Comparison of ENCODE assay signal across 9 cellular contexts in the genomic region with DNA sequence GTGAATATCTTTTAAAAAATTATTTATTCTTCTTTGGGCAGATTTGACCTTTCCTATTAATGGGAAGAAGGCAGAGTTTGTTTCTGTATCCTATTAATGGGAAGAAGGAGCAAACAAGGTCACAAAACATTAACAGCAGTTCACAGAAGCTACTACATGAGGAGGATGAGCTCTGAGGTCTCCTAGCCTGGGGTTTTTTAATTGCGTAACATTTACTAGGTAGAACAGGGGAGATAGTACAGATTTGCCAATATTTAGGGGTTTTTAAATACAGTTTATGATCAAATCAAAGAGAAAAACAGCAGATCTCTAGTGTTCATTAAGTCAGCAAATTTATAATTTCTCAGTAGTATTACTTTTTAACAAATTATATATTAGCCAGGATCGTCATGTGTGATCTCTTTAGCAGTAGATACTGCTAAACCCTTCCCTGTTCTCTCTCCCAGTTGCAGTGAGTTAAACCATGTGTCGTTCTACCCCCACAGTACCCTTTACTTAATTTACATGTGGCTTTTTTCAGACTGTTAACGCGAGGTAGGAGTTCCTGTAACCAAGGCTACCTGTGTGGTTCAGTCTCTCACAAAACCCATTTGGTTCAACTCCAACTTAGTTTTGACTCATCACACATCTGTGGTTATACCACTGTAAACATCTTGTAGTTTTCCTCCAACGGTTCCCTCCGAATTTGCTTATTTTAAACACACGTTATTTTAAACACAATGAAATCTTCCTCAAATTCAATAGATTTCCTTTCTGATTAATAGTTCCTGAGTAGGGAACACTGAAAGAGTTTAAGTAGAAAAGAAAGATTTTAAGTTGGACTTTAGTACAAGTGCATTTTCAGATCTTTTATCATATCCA.
A peak's percentile ranks its signal among the peaks of the same experiment; 100 is the strongest.
DNase-seq lines count a peak whose midpoint lies in the region; ATAC-seq and TF ChIP-seq lines count a peak whose summit lies in the region.
"Had no signal": no experiment of that assay in that cellular context is flagged by ENCODE, and none has a peak within 500 bp of the region (broad histone marks: within the 10 kb centered on the region; RNA-seq: fewer than 3 reads in every experiment).

No MANE protein-coding gene starts in this region.

- no peaks in the 10 kb centered on the region for H3K36me3 ChIP-seq in KMS-11 (ENCODE audit: insufficient read depth)

- peak overlapping the region; percentile 99 for H3K27ac ChIP-seq in KMS-11
- H3K27ac ChIP-seq: epithelial cell of prostate had no signal

- DNase-seq in germinal center (ENCODE audit: low spot score) (peak; percentile 39), COLO668 (lab: John Stamatoyannopoulos, UW; ENCODE audit: unreplicated experiment) (no peak), NCI-H128 (lab: John Stamatoyannopoulos, UW; ENCODE audit: unreplicated experiment) (no peak), anterior cingulate cortex (lab: John Stamatoyannopoulos, UW) (no peak)
- no peak for DNase-seq in stimulated activated CD8-positive, alpha-beta memory T cell treated with anti-CD3 and anti-CD28 coated beads, Interleukin-4, amount 100 ng/mL, for 48 hours

- peak overlapping the region; percentile 74 for H3K9ac ChIP-seq in KMS-11

- H4K20me1 ChIP-seq in KMS-11 (ENCODE audit: insufficient read depth): no peaks in the 10 kb centered on the region

- H3K4me1 ChIP-seq in KMS-11 (ENCODE audit: low read depth, poor library complexity, severe bottlenecking): peaks cover 84% of the 10 kb centered on the region

- H3K4me3 ChIP-seq in KMS-11 (IDR thresholded peaks at IDR 0.05; ENCODE audit: insufficient read depth, low read depth, low read length): no peak overlapping the region

- TF ChIP-seq CTCF in KMS-11 (conservative IDR thresholded peaks at IDR 0.05; ENCODE audit: low read depth, low read length): no peak

- peak overlapping the region; percentile 98 for H3K4me2 ChIP-seq in KMS-11

- H3K27me3 ChIP-seq in KMS-11 (ENCODE audit: insufficient read depth, low read depth): no peaks in the 10 kb centered on the region

- ATAC-seq in GM18519 (IDR thresholded peaks at IDR 0.05; ENCODE audit: low FRiP score, unreplicated experiment): peak; percentile 97
- ATAC-seq in GM21737 (IDR thresholded peaks at IDR 0.05; ENCODE audit: unreplicated experiment): peak; percentile 98

- peak overlapping the region; percentile 27; the same call in 1 of the 2 replicates for H2AFZ ChIP-seq in KMS-11 (ENCODE audit: low read depth)

- H3K79me2 ChIP-seq in KMS-11 (ENCODE audit: insufficient read depth, low read depth): peaks cover 12% of the 10 kb centered on the region; the same call in 1 of the 2 replicates
